Comparison of ENCODE assay signal across 1 cellular context in genomic region chr6:26187981-26188635, GRCh38.
A peak's percentile ranks its signal among the peaks of the same experiment; 100 is the strongest.
TF ChIP-seq lines count a peak whose summit lies in the region.

No MANE protein-coding gene starts in this region.

TF ChIP-seq in WTC11, 78 proteins besides CTCF, POLR2A, EP300 and RAD21 (continued from another document):
- TF ChIP-seq MLX (CRISPR knock-in tag; IDR thresholded peaks at IDR 0.05) (no peak), ZBTB43 (CRISPR knock-in tag; IDR thresholded peaks at IDR 0.05) (no peak), ZNF121 (CRISPR knock-in tag; IDR thresholded peaks at IDR 0.05) (no peak), AR (CRISPR knock-in tag; IDR thresholded peaks at IDR 0.05) (peak; percentile 96), AFF4 (CRISPR knock-in tag; IDR thresholded peaks at IDR 0.05; ENCODE audit: borderline replicate concordance) (no peak; the same call in 1 of the 2 replicates), ARID4B (CRISPR knock-in tag; IDR thresholded peaks at IDR 0.05; ENCODE audit: borderline replicate concordance) (no peak), ZNF671 (CRISPR knock-in tag; IDR thresholded peaks at IDR 0.05) (peak; percentile 82), STAT6 (CRISPR knock-in tag; conservative IDR thresholded peaks at IDR 0.05; ENCODE audit: low read depth) (no peak), ZNF281 (CRISPR knock-in tag; IDR thresholded peaks at IDR 0.05) (no peak), ZNF263 (CRISPR knock-in tag; IDR thresholded peaks at IDR 0.05; ENCODE audit: low read depth) (no peak), ZNF232 (CRISPR knock-in tag; IDR thresholded peaks at IDR 0.05) (no peak), GABPB1 (CRISPR knock-in tag; IDR thresholded peaks at IDR 0.05) (no peak; the same call in 1 of the 2 replicates), PRRX2 (CRISPR knock-in tag; IDR thresholded peaks at IDR 0.05) (peak; percentile 84), RORB (CRISPR knock-in tag; IDR thresholded peaks at IDR 0.05) (no peak), ZNF425 (CRISPR knock-in tag; conservative IDR thresholded peaks at IDR 0.05) (peak; percentile 89), NR3C1 (CRISPR knock-in tag; conservative IDR thresholded peaks at IDR 0.05; ENCODE audit: low read depth) (no peak), ERG (CRISPR knock-in tag; IDR thresholded peaks at IDR 0.05) (peak; percentile 87; the same call in 1 of the 2 replicates), PREB (CRISPR knock-in tag; IDR thresholded peaks at IDR 0.05; ENCODE audit: borderline replicate concordance) (no peak), OVOL2 (CRISPR knock-in tag; IDR thresholded peaks at IDR 0.05; ENCODE audit: borderline replicate concordance) (no peak)
